Comparison of ENCODE assay signal across 1 cellular context in genomic region chr5:14946813-14947640, GRCh38.
TF ChIP-seq lines count a peak whose summit lies in the region.

No MANE protein-coding gene starts in this region.

TF ChIP-seq in HepG2, 621 proteins besides CTCF, POLR2A, EP300 and RAD21 (continued from another document):
- TF ChIP-seq ZNF441 (CRISPR knock-in tag; IDR thresholded peaks at IDR 0.05; ENCODE audit: borderline replicate concordance), result no peak
- 0 out of 2 replicates have a peak, but pooled peaks have one; percentile 27 for TF ChIP-seq ZMYM4 (CRISPR knock-in tag; IDR thresholded peaks at IDR 0.05)
- no peak for TF ChIP-seq CEBPG (CRISPR knock-in tag; IDR thresholded peaks at IDR 0.05)
- TF ChIP-seq STAG1 (CRISPR knock-in tag; IDR thresholded peaks at IDR 0.05), result peak; percentile 70
- TF ChIP-seq CEBPB (IDR thresholded peaks at IDR 0.05; ENCODE audit: borderline replicate concordance, low read depth, low read length), result no peak
- no peak for TF ChIP-seq ZMYM3 (CRISPR knock-in tag; IDR thresholded peaks at IDR 0.05)
- peak; percentile 95 for TF ChIP-seq TEAD3 (CRISPR knock-in tag; optimal IDR thresholded peaks at IDR 0.05; ENCODE audit: borderline replicate concordance)
- no peak for TF ChIP-seq FOXK2 (IDR thresholded peaks at IDR 0.05)
- no peak for TF ChIP-seq ZNF775 (CRISPR knock-in tag; IDR thresholded peaks at IDR 0.05; ENCODE audit: borderline replicate concordance)
